In the genomic region with DNA sequence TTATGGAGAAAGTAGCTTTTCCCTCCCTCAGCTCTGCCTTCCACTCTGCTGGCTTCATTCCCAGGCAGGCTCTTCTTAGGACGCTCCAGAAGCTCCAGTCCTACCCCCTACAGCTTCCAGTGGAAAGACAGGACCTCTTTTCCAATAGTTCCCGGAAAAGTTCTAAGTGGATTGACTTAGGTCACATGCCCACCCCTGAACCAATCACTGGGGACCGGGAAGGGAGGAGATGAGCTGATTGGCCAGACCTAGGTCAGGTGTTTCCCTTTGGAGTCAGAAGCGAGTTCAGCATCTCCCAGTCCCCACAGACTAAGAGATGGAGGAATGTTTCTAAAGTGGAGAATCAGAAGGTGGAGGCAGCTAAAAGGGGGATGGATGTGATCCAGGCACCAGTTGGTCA, we compare ENCODE assay signal across 27 cellular contexts.
"Had no signal": no experiment of that assay in that cellular context is flagged by ENCODE, and none has a peak within 500 bp of the region (broad histone marks: within the 10 kb centered on the region; RNA-seq: fewer than 3 reads in every experiment).

No MANE protein-coding gene starts in this region.

- H3K36me3 ChIP-seq: brain microvascular endothelial cell, ovary, thoracic aorta had no signal

- H3K4me3 ChIP-seq: ovary, skin epidermis, thoracic aorta had no signal

- DNase-seq: activated CD4-positive, alpha-beta T cell treated with anti-CD3 and anti-CD28 coated beads for 4 hours; activated CD4-positive, alpha-beta T cell treated with anti-CD3 and anti-CD28 coated beads, Interleukin-2, amount 50 U/mL, for 48 hours; activated CD8-positive, alpha-beta memory T cell treated with anti-CD3 and anti-CD28 coated beads, Interleukin-2, amount 50 U/mL, for 4 hours; activated gamma-delta T cell; activated naive CD4-positive, alpha-beta T cell treated with anti-CD3 and anti-CD28 coated beads, Interleukin-2, amount 10 ng/mL, durations not matched to agents 7 days and 5 days; activated naive CD8-positive, alpha-beta T cell treated with anti-CD3 and anti-CD28 coated beads, Interleukin-2, amount 10 ng/mL, durations not matched to agents 7 days and 5 days; activated T-cell treated with anti-CD3 and anti-CD28 coated beads, Interleukin-2, amount 50 U/mL, for 1 hour; brain microvascular endothelial cell; central memory CD4-positive, alpha-beta T cell; foreskin fibroblast; head of caudate nucleus; hippocampal formation; kidney; naive thymus-derived CD4-positive, alpha-beta T cell; ovary; stimulated activated CD4-positive, alpha-beta T cell treated with anti-CD3 and anti-CD28 coated beads, Interleukin-12 subunit alpha, Interleukin-12 subunit beta, amount 100 ng/mL, for 4 hours; stimulated activated CD4-positive, alpha-beta T cell treated with anti-CD3 and anti-CD28 coated beads, Interleukin-4, amount 100 ng/mL, for 1 hour; stimulated activated naive CD8-positive, alpha-beta T cell treated with anti-CD3 and anti-CD28 coated beads, Interleukin-15, Interleukin-2, amounts not matched to agents 100 U/mL and 50 U/mL, for 24 hours; trophoblast cell had no signal

- H3K27ac ChIP-seq: brain microvascular endothelial cell, ovary, skin epidermis, thoracic aorta had no signal

- H3K4me3 Mint-ChIP-seq: activated naive CD4-positive, alpha-beta T cell treated with anti-CD3 and anti-CD28 coated beads, Interleukin-2, amount 10 ng/mL, durations not matched to agents 7 days and 5 days; activated naive CD8-positive, alpha-beta T cell treated with anti-CD3 and anti-CD28 coated beads, Interleukin-2, amount 10 ng/mL, durations not matched to agents 7 days and 5 days; mesothelial cell of epicardium; naive thymus-derived CD4-positive, alpha-beta T cell had no signal

- ATAC-seq: esophagus mucosa; naive thymus-derived CD4-positive, alpha-beta T cell; sciatic nerve; stimulated activated naive CD8-positive, alpha-beta T cell treated with anti-CD3 and anti-CD28 coated beads, Interleukin-15, Interleukin-2, amounts not matched to agents 100 U/mL and 50 U/mL, for 24 hours had no signal

- FAIRE-seq: astrocyte, kidney, urothelium cell line had no signal

- H3K36me3 Mint-ChIP-seq: activated naive CD4-positive, alpha-beta T cell treated with anti-CD3 and anti-CD28 coated beads, Interleukin-2, amount 10 ng/mL, durations not matched to agents 7 days and 5 days; activated naive CD8-positive, alpha-beta T cell treated with anti-CD3 and anti-CD28 coated beads, Interleukin-2, amount 10 ng/mL, durations not matched to agents 7 days and 5 days; mesothelial cell of epicardium; naive thymus-derived CD4-positive, alpha-beta T cell had no signal

- H3K27ac Mint-ChIP-seq: activated naive CD4-positive, alpha-beta T cell treated with anti-CD3 and anti-CD28 coated beads, Interleukin-2, amount 10 ng/mL, durations not matched to agents 7 days and 5 days; activated naive CD8-positive, alpha-beta T cell treated with anti-CD3 and anti-CD28 coated beads, Interleukin-2, amount 10 ng/mL, durations not matched to agents 7 days and 5 days; mesothelial cell of epicardium; naive thymus-derived CD4-positive, alpha-beta T cell; progenitor cell of endocrine pancreas had no signal

- H3K27me3 ChIP-seq: ovary had no signal

- H3K9me3 ChIP-seq: ovary, thoracic aorta had no signal

- H3K4me1 Mint-ChIP-seq: activated naive CD4-positive, alpha-beta T cell treated with anti-CD3 and anti-CD28 coated beads, Interleukin-2, amount 10 ng/mL, durations not matched to agents 7 days and 5 days; naive thymus-derived CD4-positive, alpha-beta T cell had no signal

- H3K9me3 Mint-ChIP-seq: activated naive CD4-positive, alpha-beta T cell treated with anti-CD3 and anti-CD28 coated beads, Interleukin-2, amount 10 ng/mL, durations not matched to agents 7 days and 5 days; activated naive CD8-positive, alpha-beta T cell treated with anti-CD3 and anti-CD28 coated beads, Interleukin-2, amount 10 ng/mL, durations not matched to agents 7 days and 5 days; mesothelial cell of epicardium had no signal
